7 cellular contexts compared by ENCODE assay signal in genomic region chr17:61410555-61411089, GRCh38. TPM values are rescaled to one million over a fixed set of nuclear protein-coding genes. Genes with fewer than 3 reads are reported as not detected.
DNase-seq lines count a peak whose midpoint lies in the region; ATAC-seq and TF ChIP-seq lines count a peak whose summit lies in the region.

No MANE protein-coding gene starts in this region.

- peaks cover 15% of the 10 kb centered on the region; the same call in 1 of the 2 replicates for H4K20me1 ChIP-seq in GM23338 (replicated peaks; ENCODE audit: insufficient read depth)

- H3K9me3 ChIP-seq in iPS-15b (ENCODE audit: control insufficient read depth, insufficient read depth, low read length) (no peaks in the 10 kb centered on the region), skeletal muscle tissue (ENCODE audit: control insufficient read depth in 3 of 3, low read length in 3 of 3) (no peaks in the 10 kb centered on the region)

- H3K27me3 ChIP-seq in GM23338 (ENCODE audit: insufficient read depth) (peaks cover 97% of the 10 kb centered on the region), iPS-15b (ENCODE audit: control insufficient read depth, insufficient read depth, low read length) (peaks cover 87% of the 10 kb centered on the region), skeletal muscle tissue (ENCODE audit: control insufficient read depth in 3 of 3, insufficient read depth in 3 of 3, low read length in 3 of 3) (peaks cover 24 to 58% (median 25%) of the 10 kb centered on the region in 3 donors)

- H3K27me3 Mint-ChIP-seq in GM23338 (ENCODE audit: insufficient read depth, low read depth, poor library complexity) = peaks cover 90% of the 10 kb centered on the region

- H3F3A ChIP-seq in GM23338 (replicated peaks; ENCODE audit: low read depth) = 0 out of 2 replicates have a peak, but pooled peaks cover 2% of the 10 kb centered on the region

- H3K4me1 Mint-ChIP-seq in GM23338 = peaks cover 22% of the 10 kb centered on the region

- H3K4me3 ChIP-seq in GM23338 = peak overlapping the region; percentile 77
- peak overlapping the region; percentile 67 for H3K4me3 ChIP-seq in iPS-15b (ENCODE audit: low read depth, low read length)
- H3K4me3 ChIP-seq in skeletal muscle tissue (ENCODE audit: low read length in 3 of 3) = peak overlapping the region; percentile 51 to 69 (median 52)

- H3K36me3 ChIP-seq in GM23338 (ENCODE audit: insufficient read depth) = no peaks in the 10 kb centered on the region
- no peaks in the 10 kb centered on the region for H3K36me3 ChIP-seq in iPS-15b (ENCODE audit: control insufficient read depth, insufficient read depth, low read length)
- H3K36me3 ChIP-seq in skeletal muscle tissue (ENCODE audit: control insufficient read depth in 3 of 3, insufficient read depth in 3 of 3, low read length in 3 of 3) = no peaks in the 10 kb centered on the region

- H3K9me2 ChIP-seq in GM23338 (ENCODE audit: insufficient read depth) = no peaks in the 10 kb centered on the region

- DNase-seq in GM23338 (ENCODE audit: low spot score) = peak; percentile 91
- peak; percentile 50 to 77 (median 65) for DNase-seq in T-helper 2 cell
- DNase-seq in anterior cingulate cortex (lab: John Stamatoyannopoulos, UW) = peak in 43 of 58 donors; percentile 6 to 75 (median 42)

- H3K9ac ChIP-seq in iPS-15b (ENCODE audit: low read depth, low read length) = no peak overlapping the region
- H3K9ac ChIP-seq in skeletal muscle tissue (ENCODE audit: low read depth in 1 of 3, low read length in 3 of 3) = peak overlapping the region in 2 of 3 donors; percentile 51 to 54

- peak; percentile 53 to 76 for TF ChIP-seq CTCF in GM23338 (conservative IDR thresholded peaks at IDR 0.05; ENCODE audit: low read depth in 2 of 2)

- no peak overlapping the region; the same call in 1 of the 2 replicates for H2AFZ ChIP-seq in GM23338

- H3K27ac Mint-ChIP-seq in GM23338 = no peak overlapping the region

- H3K36me3 Mint-ChIP-seq in GM23338 (ENCODE audit: low read depth) = no peaks in the 10 kb centered on the region

- H3K4me1 ChIP-seq in GM23338 (ENCODE audit: insufficient read depth) (peaks cover 14% of the 10 kb centered on the region; the same call in 1 of the 2 replicates), iPS-15b (ENCODE audit: control insufficient read depth, insufficient read depth, low read length) (peaks cover 4% of the 10 kb centered on the region), skeletal muscle tissue (ENCODE audit: control insufficient read depth in 3 of 3, insufficient read depth in 3 of 3, low read length in 3 of 3) (peaks cover 42 to 54% (median 44%) of the 10 kb centered on the region in 3 donors)

- no peaks in the 10 kb centered on the region for H3K9me3 Mint-ChIP-seq in GM23338

- peak overlapping the region; percentile 93 for H3K4me2 ChIP-seq in GM23338

- H3K27ac ChIP-seq in GM23338 (ENCODE audit: low read depth) = no peak overlapping the region
- H3K27ac ChIP-seq in skeletal muscle tissue (ENCODE audit: low read depth, low read length) = peak overlapping the region; percentile 69

- H3K4me3 Mint-ChIP-seq in GM23338 = peak overlapping the region; percentile 62

- H3K79me2 ChIP-seq in GM23338 (replicated peaks; ENCODE audit: insufficient read depth) = no peaks in the 10 kb centered on the region

- ATAC-seq in GM23338 (peak; percentile 43), HG02623 (IDR thresholded peaks at IDR 0.05; ENCODE audit: unreplicated experiment) (no peak), HG03521 (IDR thresholded peaks at IDR 0.05; ENCODE audit: unreplicated experiment) (no peak)

TF ChIP-seq in GM23338, 12 proteins besides CTCF, POLR2A, EP300 and RAD21:
- TF ChIP-seq EZH2phosphoT487 (IDR thresholded peaks at IDR 0.05; ENCODE audit: unreplicated experiment) (no peak), EZH2 (IDR thresholded peaks at IDR 0.05; ENCODE audit: low read depth, unreplicated experiment) (peak; percentile 91)

RNA-seq across cellular contexts. Expression of gene TBX2, which starts 11.0 kb away (rescaled TPM):
- total RNA-seq in GM23338 (2014; rRNA removed; shearing (Covaris generic)) = not detected in 2 replicates
- polyA plus RNA-seq in GM23338 (2016; fragmentation: Nextera tagmentation; extraction: Ambion mirVana) = 0.10 TPM in 1 of 2 replicates, not detected in the other
- 5.2 TPM for total RNA-seq in skeletal muscle tissue

RNA-seq across cellular contexts. Expression of gene TBX4, which starts 41.6 kb away (rescaled TPM):
- not detected in 2 replicates for total RNA-seq in GM23338 (2014; rRNA removed; shearing (Covaris generic))
- not detected in 2 replicates for polyA plus RNA-seq in GM23338 (2016; fragmentation: Nextera tagmentation; extraction: Ambion mirVana)
- 8.4 TPM for total RNA-seq in skeletal muscle tissue
